1 cellular context compared by ENCODE assay signal in the genomic region with DNA sequence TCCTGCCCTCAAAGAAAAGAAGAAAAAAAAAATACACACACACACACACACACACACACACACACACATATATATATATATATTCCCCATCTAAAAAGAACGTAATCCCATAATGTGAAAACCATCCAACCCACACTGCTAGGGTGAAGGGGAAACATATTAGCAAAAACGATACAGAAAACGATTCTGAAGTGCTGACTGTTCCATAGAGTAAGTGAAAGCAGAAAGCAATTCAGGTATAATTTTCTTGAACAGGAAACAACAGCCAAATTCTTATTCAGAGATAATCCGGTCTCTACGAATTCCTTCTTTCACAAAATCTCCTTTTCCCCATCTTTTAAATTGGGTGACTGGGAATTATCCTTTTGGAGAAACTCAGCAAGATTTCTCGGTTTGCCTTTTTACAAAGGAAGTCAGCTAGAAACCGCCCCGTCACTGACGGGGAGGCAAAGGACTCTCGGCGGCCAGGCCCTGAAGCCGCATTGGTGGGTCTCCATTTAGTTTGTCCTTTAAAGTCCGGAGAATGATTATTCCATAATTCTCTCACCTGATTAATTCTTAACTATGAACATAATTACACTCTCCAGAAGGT.
TF ChIP-seq lines count a peak whose summit lies in the region.

No MANE protein-coding gene starts in this region.

TF ChIP-seq in SK-N-SH treated with all-trans-retinoic acid at 6 μM for 48 hours, 23 proteins besides CTCF, POLR2A, EP300 and RAD21 (continued from another document):
- TF ChIP-seq, protein P1, sequence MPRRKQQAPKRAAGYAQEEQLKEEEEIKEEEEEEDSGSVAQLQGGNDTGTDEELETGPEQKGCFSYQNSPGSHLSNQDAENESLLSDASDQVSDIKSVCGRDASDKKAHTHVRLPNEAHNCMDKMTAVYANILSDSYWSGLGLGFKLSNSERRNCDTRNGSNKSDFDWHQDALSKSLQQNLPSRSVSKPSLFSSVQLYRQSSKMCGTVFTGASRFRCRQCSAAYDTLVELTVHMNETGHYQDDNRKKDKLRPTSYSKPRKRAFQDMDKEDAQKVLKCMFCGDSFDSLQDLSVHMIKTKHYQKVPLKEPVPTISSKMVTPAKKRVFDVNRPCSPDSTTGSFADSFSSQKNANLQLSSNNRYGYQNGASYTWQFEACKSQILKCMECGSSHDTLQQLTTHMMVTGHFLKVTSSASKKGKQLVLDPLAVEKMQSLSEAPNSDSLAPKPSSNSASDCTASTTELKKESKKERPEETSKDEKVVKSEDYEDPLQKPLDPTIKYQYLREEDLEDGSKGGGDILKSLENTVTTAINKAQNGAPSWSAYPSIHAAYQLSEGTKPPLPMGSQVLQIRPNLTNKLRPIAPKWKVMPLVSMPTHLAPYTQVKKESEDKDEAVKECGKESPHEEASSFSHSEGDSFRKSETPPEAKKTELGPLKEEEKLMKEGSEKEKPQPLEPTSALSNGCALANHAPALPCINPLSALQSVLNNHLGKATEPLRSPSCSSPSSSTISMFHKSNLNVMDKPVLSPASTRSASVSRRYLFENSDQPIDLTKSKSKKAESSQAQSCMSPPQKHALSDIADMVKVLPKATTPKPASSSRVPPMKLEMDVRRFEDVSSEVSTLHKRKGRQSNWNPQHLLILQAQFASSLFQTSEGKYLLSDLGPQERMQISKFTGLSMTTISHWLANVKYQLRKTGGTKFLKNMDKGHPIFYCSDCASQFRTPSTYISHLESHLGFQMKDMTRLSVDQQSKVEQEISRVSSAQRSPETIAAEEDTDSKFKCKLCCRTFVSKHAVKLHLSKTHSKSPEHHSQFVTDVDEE (CRISPR knock-in tag; IDR thresholded peaks at IDR 0.05) = no peak
TF ChIP-seq in SK-N-SH treated with all-trans-retinoic acid at 6 μM for 48 hours: peak in this region for 0.
